In genomic region chr3:23805881-23806321, GRCh38 we compare ENCODE assay signal across 8 cellular contexts. TPM values are rescaled to one million over a fixed set of nuclear protein-coding genes. Genes with fewer than 3 reads are reported as not detected.
A peak's percentile ranks its signal among the peaks of the same experiment; 100 is the strongest.
DNase-seq lines count a peak whose midpoint lies in the region; ATAC-seq lines count a peak whose summit lies in the region.

UBE2E1 (plus strand) TSS chr3:23805955; CDS start chr3:23807270, 1,315 bp downstream.

- no peaks in the 10 kb centered on the region for H3K27me3 Mint-ChIP-seq in T-helper 17 cell

- H3K9me3 ChIP-seq in ES-I3 (ENCODE audit: control insufficient read depth, insufficient read depth, low read length) = no peaks in the 10 kb centered on the region
- H3K9me3 ChIP-seq in T-helper 17 cell (ENCODE audit: control insufficient read depth, low read length, poor library complexity, severe bottlenecking) = no peaks in the 10 kb centered on the region

- no peaks in the 10 kb centered on the region for H3K36me3 ChIP-seq in ES-I3 (ENCODE audit: insufficient read depth, low read length)

- peaks cover 16% of the 10 kb centered on the region; the same call in 1 of the 2 replicates for H3K4me1 ChIP-seq in ES-I3 (ENCODE audit: insufficient read depth, low read length)

- H3K9ac ChIP-seq in ES-I3 (ENCODE audit: low read depth, low read length) = peak within 1 kb of the TSS; percentile 56

- intact Hi-C loops in left ventricle myocardium superior (cut with micrococcal nuclease) = no loop called here

- ATAC-seq in GM21526 (IDR thresholded peaks at IDR 0.05; ENCODE audit: low FRiP score, unreplicated experiment) (peak; percentile 63), T-helper 17 cell (peak; percentile 88), left ventricle myocardium superior (peak; percentile 80)

- H3K36me3 Mint-ChIP-seq in T-helper 17 cell (ENCODE audit: low read depth) = peaks cover 11% of the 10 kb centered on the region

- H3K27ac Mint-ChIP-seq in T-helper 17 cell = peak within 1 kb of the TSS; percentile 98

- DNase-seq in HuH-7.5 (ENCODE audit: low spot score) = peak; percentile 94
- DNase-seq in T-helper 17 cell = peak; percentile 62 to 71 (median 65)
- DNase-seq in amygdala (lab: John Stamatoyannopoulos, UW) = peak in 50 of 56 donors; percentile 18 to 72 (median 50)
- peak; percentile 84 for DNase-seq in left ventricle myocardium superior
- peak; percentile 22 for DNase-seq in pulmonary artery endothelial cell (ENCODE audit: low read depth, low spot score)
- no peak for DNase-seq in NCI-H1694 (lab: John Stamatoyannopoulos, UW)

- H3K4me3 Mint-ChIP-seq in T-helper 17 cell = peak within 1 kb of the TSS; percentile 97

- peaks cover 38% of the 10 kb centered on the region for H3K4me1 Mint-ChIP-seq in T-helper 17 cell

RNA-seq across cellular contexts. Expression of gene UBE2E1, which starts in this region (rescaled TPM):
- total RNA-seq in T-helper 17 cell (10 to 100 TPM; 62.2 to 70.7 TPM), left ventricle myocardium superior (66.0 TPM), pulmonary artery endothelial cell (120 and 123 TPM in 2 replicates)
